In the genomic region with DNA sequence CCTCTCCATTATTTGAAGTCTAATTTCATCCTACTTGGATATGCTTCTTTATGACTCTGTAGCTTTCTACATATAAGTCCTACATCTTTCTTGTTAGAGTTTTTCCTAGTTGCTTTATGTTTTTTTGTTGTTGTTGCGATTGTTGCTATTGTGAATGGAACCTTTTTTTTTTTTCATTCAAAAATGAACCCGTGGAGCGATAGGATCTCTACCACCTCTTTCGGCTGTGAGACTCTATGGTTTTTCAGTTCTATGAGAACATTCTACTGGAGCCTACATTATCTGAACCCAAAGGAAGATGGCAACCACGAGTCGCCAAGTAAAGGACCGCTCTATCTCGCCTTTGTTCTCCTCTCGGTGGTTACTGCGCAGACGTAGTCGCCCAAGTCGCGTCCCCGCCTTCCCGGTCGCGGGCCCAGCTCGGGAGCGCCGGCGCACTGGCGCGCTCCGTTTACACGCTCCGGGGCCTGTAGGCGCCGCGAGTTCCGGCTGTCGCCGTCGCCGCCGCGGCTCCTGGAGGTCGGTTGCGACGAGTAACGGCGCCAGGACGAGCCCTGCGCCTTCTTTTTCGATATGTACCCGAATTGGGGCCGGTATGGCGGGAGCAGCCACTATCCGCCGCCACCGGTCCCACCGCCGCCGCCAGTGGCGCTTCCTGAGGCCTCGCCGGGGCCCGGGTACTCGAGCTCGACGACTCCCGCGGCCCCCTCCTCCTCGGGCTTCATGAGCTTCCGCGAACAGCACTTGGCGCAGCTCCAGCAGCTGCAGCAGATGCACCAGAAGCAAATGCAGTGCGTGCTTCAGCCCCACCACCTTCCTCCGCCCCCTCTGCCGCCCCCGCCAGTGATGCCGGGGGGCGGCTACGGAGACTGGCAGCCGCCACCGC, we compare ENCODE assay signal across 8 cellular contexts. TPM values are rescaled to one million over a fixed set of nuclear protein-coding genes. Genes with fewer than 3 reads are reported as not detected.
DNase-seq lines count a peak whose midpoint lies in the region; ATAC-seq lines count a peak whose summit lies in the region.

A gene with protein sequence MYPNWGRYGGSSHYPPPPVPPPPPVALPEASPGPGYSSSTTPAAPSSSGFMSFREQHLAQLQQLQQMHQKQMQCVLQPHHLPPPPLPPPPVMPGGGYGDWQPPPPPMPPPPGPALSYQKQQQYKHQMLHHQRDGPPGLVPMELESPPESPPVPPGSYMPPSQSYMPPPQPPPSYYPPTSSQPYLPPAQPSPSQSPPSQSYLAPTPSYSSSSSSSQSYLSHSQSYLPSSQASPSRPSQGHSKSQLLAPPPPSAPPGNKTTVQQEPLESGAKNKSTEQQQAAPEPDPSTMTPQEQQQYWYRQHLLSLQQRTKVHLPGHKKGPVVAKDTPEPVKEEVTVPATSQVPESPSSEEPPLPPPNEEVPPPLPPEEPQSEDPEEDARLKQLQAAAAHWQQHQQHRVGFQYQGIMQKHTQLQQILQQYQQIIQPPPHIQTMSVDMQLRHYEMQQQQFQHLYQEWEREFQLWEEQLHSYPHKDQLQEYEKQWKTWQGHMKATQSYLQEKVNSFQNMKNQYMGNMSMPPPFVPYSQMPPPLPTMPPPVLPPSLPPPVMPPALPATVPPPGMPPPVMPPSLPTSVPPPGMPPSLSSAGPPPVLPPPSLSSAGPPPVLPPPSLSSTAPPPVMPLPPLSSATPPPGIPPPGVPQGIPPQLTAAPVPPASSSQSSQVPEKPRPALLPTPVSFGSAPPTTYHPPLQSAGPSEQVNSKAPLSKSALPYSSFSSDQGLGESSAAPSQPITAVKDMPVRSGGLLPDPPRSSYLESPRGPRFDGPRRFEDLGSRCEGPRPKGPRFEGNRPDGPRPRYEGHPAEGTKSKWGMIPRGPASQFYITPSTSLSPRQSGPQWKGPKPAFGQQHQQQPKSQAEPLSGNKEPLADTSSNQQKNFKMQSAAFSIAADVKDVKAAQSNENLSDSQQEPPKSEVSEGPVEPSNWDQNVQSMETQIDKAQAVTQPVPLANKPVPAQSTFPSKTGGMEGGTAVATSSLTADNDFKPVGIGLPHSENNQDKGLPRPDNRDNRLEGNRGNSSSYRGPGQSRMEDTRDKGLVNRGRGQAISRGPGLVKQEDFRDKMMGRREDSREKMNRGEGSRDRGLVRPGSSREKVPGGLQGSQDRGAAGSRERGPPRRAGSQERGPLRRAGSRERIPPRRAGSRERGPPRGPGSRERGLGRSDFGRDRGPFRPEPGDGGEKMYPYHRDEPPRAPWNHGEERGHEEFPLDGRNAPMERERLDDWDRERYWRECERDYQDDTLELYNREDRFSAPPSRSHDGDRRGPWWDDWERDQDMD (N-terminal part only) (plus strand): TSS at position 400 of the 886 bp plus-strand sequence. CDS start 174 bp downstream, at position 574.

- POLR2A ChIA-PET in CD8-positive, alpha-beta memory T cell (lab: Charles Lee), result interaction anchor here (0.5 to 1.6 kb wide), 16 partner anchors 19 to 898 kb away, joined by 3 to 9 read pairs (median 4); a partner anchor contains a TSS

- ATAC-seq in GM19463 (IDR thresholded peaks at IDR 0.05; ENCODE audit: unreplicated experiment), result peak; percentile 92

- H3K27me3 Mint-ChIP-seq in CD8-positive, alpha-beta memory T cell, result no peaks in the 10 kb centered on the region

- peak within 1 kb of the TSS; percentile 87 for H3K27ac ChIP-seq in CD8-positive, alpha-beta memory T cell (ENCODE audit: low read depth, low read length)

- peak within 1 kb of the TSS; percentile 72 for H3K4me3 ChIP-seq in CD8-positive, alpha-beta memory T cell (ENCODE audit: low read length)

- H3K36me3 Mint-ChIP-seq in CD8-positive, alpha-beta memory T cell, result peaks cover 0 to 26% (median 7%) of the 10 kb centered on the region in 3 donors

- no peaks in the 10 kb centered on the region for H3K36me3 ChIP-seq in CD8-positive, alpha-beta memory T cell (ENCODE audit: insufficient read depth, low read length)

- H3K4me3 Mint-ChIP-seq in CD8-positive, alpha-beta memory T cell, result peak within 1 kb of the TSS; percentile 78 to 92 (median 85)

- no peaks in the 10 kb centered on the region for H3K27me3 ChIP-seq in CD8-positive, alpha-beta memory T cell (ENCODE audit: insufficient read depth, low read length, poor library complexity, severe bottlenecking)

- CTCF ChIA-PET in CD8-positive, alpha-beta memory T cell (lab: Charles Lee), result interaction anchor here (0.7 to 3.6 kb wide), 18 partner anchors 14 to 630 kb away, joined by 3 to 19 read pairs (median 3); a partner anchor contains a TSS

- H3K4me1 Mint-ChIP-seq in CD8-positive, alpha-beta memory T cell, result peaks cover 47 to 56% (median 55%) of the 10 kb centered on the region in 3 donors

- peak; percentile 87 to 96 (median 95) for DNase-seq in CD8-positive, alpha-beta memory T cell
- DNase-seq in HS-27A (ENCODE audit: low read depth) (peak; percentile 94), NK-92 (lab: John Stamatoyannopoulos, UW; ENCODE audit: unreplicated experiment) (peak; percentile 62), lung microvascular endothelial cell (ENCODE audit: low read depth in 2 of 2) (peak; percentile 98)
- DNase-seq in activated CD8-positive, alpha-beta memory T cell treated with anti-CD3 and anti-CD28 coated beads for 24 hours, result peak; percentile 94
- DNase-seq in effector CD8-positive, alpha-beta T cell (lab: John Stamatoyannopoulos, UW), result peak; percentile 84
- DNase-seq in stimulated activated CD8-positive, alpha-beta memory T cell treated with anti-CD3 and anti-CD28 coated beads, Interleukin-12 subunit alpha, Interleukin-12 subunit beta, amount 100 ng/mL, for 1 hour (ENCODE audit: low read depth), result peak; percentile 85

- H3K9me3 ChIP-seq in CD8-positive, alpha-beta memory T cell (ENCODE audit: low read length), result no peaks in the 10 kb centered on the region

- H3K9me3 Mint-ChIP-seq in CD8-positive, alpha-beta memory T cell, result no peaks in the 10 kb centered on the region

- H3K27ac Mint-ChIP-seq in CD8-positive, alpha-beta memory T cell, result peak within 1 kb of the TSS; percentile 88 to 99 (median 96)

- H3K4me1 ChIP-seq in CD8-positive, alpha-beta memory T cell (ENCODE audit: insufficient read depth, low read length), result peaks cover 31% of the 10 kb centered on the region

RNA-seq across cellular contexts. Expression of the gene that starts here (rescaled TPM):
- total RNA-seq in CD8-positive, alpha-beta memory T cell, result 10 to 100 TPM; 52.2 to 53.8 TPM
- 16.9 TPM for polyA plus RNA-seq in CD8-positive, alpha-beta memory T cell
- total RNA-seq in lung microvascular endothelial cell, result 12.9 and 18.3 TPM in 2 replicates

Comparison
In these comparisons a context has a peak if more than half of its experiments do, and no peak if none do; other contexts are left out.
1. Peak in every context shown above with its lines: DNase-seq, ATAC-seq, H3K4me3 ChIP-seq and H3K27ac ChIP-seq.